In genomic region chr11:71286701-71287643, GRCh38 we compare ENCODE assay signal across 9 cellular contexts. TPM values are rescaled to one million over a fixed set of nuclear protein-coding genes. Genes with fewer than 3 reads are reported as not detected.
DNase-seq lines count a peak whose midpoint lies in the region; ATAC-seq and TF ChIP-seq lines count a peak whose summit lies in the region.
"Had no signal": no experiment of that assay in that cellular context is flagged by ENCODE, and none has a peak within 500 bp of the region (broad histone marks: within the 10 kb centered on the region; RNA-seq: fewer than 3 reads in every experiment).

No MANE protein-coding gene starts in this region.

- POLR2A ChIA-PET in SK-N-SH (lab: Yijun Ruan, JAX) = no interaction called here

- H3K9me3 ChIP-seq in SK-N-SH (no peaks in the 10 kb centered on the region), skeletal muscle satellite cell (replicated peaks; ENCODE audit: low read length) (no peaks in the 10 kb centered on the region)

- H3K4me1 ChIP-seq in SK-N-SH (ENCODE audit: control insufficient read depth in 1 of 2, insufficient read depth in 2 of 2, low read depth in 1 of 2, low read length in 1 of 2) (peaks cover 0 to 21% of the 10 kb centered on the region in 2 experiments; a peak in 1 of 4 replicates), skeletal muscle satellite cell (ENCODE audit: control insufficient read depth, insufficient read depth, low read length) (peaks cover 31% of the 10 kb centered on the region)

- WGBS in SK-N-SH (ENCODE audit: low lambda C conversion rate) = 4% methylated on average over 13 of the region's 14 CpGs

- H3K9ac ChIP-seq in SK-N-SH (no peak overlapping the region), skeletal muscle satellite cell (ENCODE audit: low read depth, low read length) (peak overlapping the region; percentile 48)

- TF ChIP-seq RAD21 in SK-N-SH (IDR thresholded peaks at IDR 0.05; ENCODE audit: low read length) = no peak

- DNase-seq in GM03348 (ENCODE audit: low spot score) (peak; percentile 87), SK-N-SH (peak; percentile 61), glomerular visceral epithelial cell (ENCODE audit: extremely low spot score) (peak; percentile 97), HUDEP-2 (lab: John Stamatoyannopoulos, UW; ENCODE audit: unreplicated experiment in 76 of 76) (no peak)
- no peak for DNase-seq in activated CD8-positive, alpha-beta memory T cell treated with anti-CD3 and anti-CD28 coated beads, Interleukin-2, amount 50 U/mL, for 4 hours

- no peaks in the 10 kb centered on the region for H4K20me1 ChIP-seq in SK-N-SH (ENCODE audit: insufficient read depth)

- H3K4me3 ChIP-seq in SK-N-SH (ENCODE audit: low read depth in 2 of 2, low read length in 1 of 2) (no peak overlapping the region; a peak in 1 of 4 replicates), skeletal muscle satellite cell (ENCODE audit: low read length) (peak overlapping the region; percentile 29)

- CTCF ChIA-PET in SK-N-SH (lab: Yijun Ruan, JAX) = no interaction called here

- no peak overlapping the region for H2AFZ ChIP-seq in SK-N-SH (ENCODE audit: low read depth)

- no peaks in the 10 kb centered on the region for H3K79me2 ChIP-seq in SK-N-SH (ENCODE audit: insufficient read depth)

- H3K4me2 ChIP-seq in SK-N-SH (no peak overlapping the region), skeletal muscle satellite cell (ENCODE audit: low read length) (peak overlapping the region; percentile 46)

- H3K27me3 ChIP-seq in SK-N-SH (ENCODE audit: insufficient read depth) (no peaks in the 10 kb centered on the region), skeletal muscle satellite cell (ENCODE audit: control insufficient read depth, insufficient read depth, low read length) (no peaks in the 10 kb centered on the region)

- H3K9me2 ChIP-seq in SK-N-SH = no peaks in the 10 kb centered on the region

- no peak for TF ChIP-seq CTCF in SK-N-SH (IDR thresholded peaks at IDR 0.05)

- H3K27ac ChIP-seq in SK-N-SH (ENCODE audit: low read depth in 2 of 2, low read length in 1 of 2) = peak overlapping the region in 1 of 2 experiments; percentile 39; a peak in 1 of 4 replicates
- H3K27ac ChIP-seq: HL-60 had no signal

- no peaks in the 10 kb centered on the region for H3K36me3 ChIP-seq in SK-N-SH (replicated peaks in 1 of 2; ENCODE audit: control insufficient read depth in 1 of 2, insufficient read depth in 2 of 2, low read length in 1 of 2)
- no peaks in the 10 kb centered on the region for H3K36me3 ChIP-seq in skeletal muscle satellite cell (ENCODE audit: insufficient read depth, low read length)

- ATAC-seq in GM21381 (IDR thresholded peaks at IDR 0.05; ENCODE audit: unreplicated experiment) (no peak), HG02852 (IDR thresholded peaks at IDR 0.05; ENCODE audit: unreplicated experiment) (no peak)

- H3F3A ChIP-seq in SK-N-SH (replicated peaks; ENCODE audit: insufficient read depth) = no peaks in the 10 kb centered on the region

- no peak for TF ChIP-seq EP300 in SK-N-SH (IDR thresholded peaks at IDR 0.05; ENCODE audit: borderline replicate concordance in 1 of 2, low read depth in 1 of 2, low read length in 1 of 2)

TF ChIP-seq in SK-N-SH, 30 proteins besides CTCF, POLR2A, EP300 and RAD21:
- TF ChIP-seq EZH2phosphoT487 (IDR thresholded peaks at IDR 0.05; ENCODE audit: borderline replicate concordance, low read depth) (no peak), YY1 (IDR thresholded peaks at IDR 0.05; ENCODE audit: low read depth) (no peak), MXI1 (IDR thresholded peaks at IDR 0.05; ENCODE audit: low read depth, low read length) (peak; percentile 23; the same call in 1 of the 2 replicates), MEF2A (IDR thresholded peaks at IDR 0.05; ENCODE audit: borderline replicate concordance, low read depth) (no peak), TEAD4 (IDR thresholded peaks at IDR 0.05; ENCODE audit: borderline replicate concordance, insufficient read depth) (no peak), IRF3 (IDR thresholded peaks at IDR 0.05; ENCODE audit: low read depth, low read length) (no peak)

RNA-seq across cellular contexts. Expression of gene SHANK2, which starts 34.6 kb away (rescaled TPM):
- under 0.01 and 0.03 TPM in 2 replicates for polyA plus RNA-seq in SK-N-SH (2012; rRNA removed)
- 0.01 and 0.03 TPM in 2 replicates for polyA plus RNA-seq in SK-N-SH (2012; cell fraction: cytosol; rRNA removed)
- polyA plus RNA-seq in SK-N-SH (2012; cell fraction: nucleus; rRNA removed) = 0.11 TPM in 2 replicates
- total RNA-seq in skeletal muscle satellite cell (2012; rRNA removed) = 0.76 and 6.1 TPM in 2 replicates

Comparison
In these comparisons a context has a peak if more than half of its experiments do, and no peak if none do; other contexts are left out.
1. DNase-seq: peak in GM03348 (single experiment), SK-N-SH (single experiment) and glomerular visceral epithelial cell (single experiment); none in activated CD8-positive, alpha-beta memory T cell treated with anti-CD3 and anti-CD28 coated beads, Interleukin-2, amount 50 U/mL, for 4 hours (single experiment) and HUDEP-2 (0 of 76).